In the genomic region with DNA sequence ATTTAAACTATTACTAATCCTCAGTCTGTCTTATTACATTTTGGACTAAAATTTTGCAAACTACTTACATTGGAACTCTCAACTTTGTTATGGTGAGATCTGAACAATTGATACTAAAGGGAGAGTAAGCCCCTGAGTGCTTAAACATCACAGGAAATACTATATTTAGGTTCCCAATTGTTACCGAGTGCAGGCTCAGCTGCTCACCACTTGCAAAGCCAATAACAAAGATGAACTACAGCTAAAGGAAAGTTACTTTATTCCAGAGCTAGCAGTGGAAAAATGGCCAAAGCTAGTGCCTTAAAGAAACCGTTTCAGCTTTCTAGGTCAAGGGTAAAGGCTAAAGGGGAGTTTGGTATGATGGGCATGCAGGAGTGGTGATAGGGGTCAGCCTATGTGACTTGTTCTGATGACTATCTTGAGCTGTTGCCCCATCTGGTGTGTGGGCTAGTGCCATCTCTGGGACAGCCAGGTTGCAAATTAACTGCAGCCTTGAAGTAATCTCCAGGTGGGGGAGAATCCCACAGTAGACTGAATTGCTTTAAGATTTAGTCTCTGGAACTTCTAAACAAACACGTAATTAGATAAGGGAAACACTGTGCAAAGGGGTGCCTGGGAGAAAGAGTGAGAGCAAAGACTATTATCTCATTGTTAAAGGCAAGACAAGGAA, we compare ENCODE assay signal across 1 cellular context.
TF ChIP-seq lines count a peak whose summit lies in the region.

No MANE protein-coding gene starts in this region.

TF ChIP-seq in H1, 55 proteins besides CTCF, POLR2A, EP300 and RAD21:
- no peak for TF ChIP-seq KDM4A (IDR thresholded peaks at IDR 0.05; ENCODE audit: low read depth, low read length, severe bottlenecking)
- TF ChIP-seq, protein P1, sequence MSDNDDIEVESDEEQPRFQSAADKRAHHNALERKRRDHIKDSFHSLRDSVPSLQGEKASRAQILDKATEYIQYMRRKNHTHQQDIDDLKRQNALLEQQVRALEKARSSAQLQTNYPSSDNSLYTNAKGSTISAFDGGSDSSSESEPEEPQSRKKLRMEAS (IDR thresholded peaks at IDR 0.05): no peak
- no peak for TF ChIP-seq SIX5 (IDR thresholded peaks at IDR 0.05; ENCODE audit: low read depth, low read length)
- no peak for TF ChIP-seq GTF2F1 (IDR thresholded peaks at IDR 0.05; ENCODE audit: borderline replicate concordance, low read depth, low read length)
- no peak for TF ChIP-seq KDM1A (IDR thresholded peaks at IDR 0.05; ENCODE audit: borderline replicate concordance, low read length)
- no peak for TF ChIP-seq POLR2AphosphoS5 (IDR thresholded peaks at IDR 0.05; ENCODE audit: low read depth, low read length)
- no peak for TF ChIP-seq CEBPB (IDR thresholded peaks at IDR 0.05; ENCODE audit: low read depth, low read length)
- no peak for TF ChIP-seq RNF2 (IDR thresholded peaks at IDR 0.05; ENCODE audit: borderline replicate concordance, low read depth, low read length, missing control alignments, poor library complexity, severe bottlenecking)
- no peak for TF ChIP-seq SP1 (IDR thresholded peaks at IDR 0.05; ENCODE audit: low read depth, low read length)
- no peak for TF ChIP-seq HDAC6 (IDR thresholded peaks at IDR 0.05; ENCODE audit: low read depth, low read length)
- TF ChIP-seq RXRA (IDR thresholded peaks at IDR 0.05; ENCODE audit: insufficient read depth, low read depth, low read length): no peak
- no peak for TF ChIP-seq SIN3A (conservative IDR thresholded peaks at IDR 0.05 in 1 of 2, IDR thresholded peaks at IDR 0.05 in 1 of 2; ENCODE audit: low read depth in 1 of 2, low read length in 2 of 2)
- TF ChIP-seq PHF8 (conservative IDR thresholded peaks at IDR 0.05; ENCODE audit: low read depth, low read length): no peak
- TF ChIP-seq, protein P2, sequence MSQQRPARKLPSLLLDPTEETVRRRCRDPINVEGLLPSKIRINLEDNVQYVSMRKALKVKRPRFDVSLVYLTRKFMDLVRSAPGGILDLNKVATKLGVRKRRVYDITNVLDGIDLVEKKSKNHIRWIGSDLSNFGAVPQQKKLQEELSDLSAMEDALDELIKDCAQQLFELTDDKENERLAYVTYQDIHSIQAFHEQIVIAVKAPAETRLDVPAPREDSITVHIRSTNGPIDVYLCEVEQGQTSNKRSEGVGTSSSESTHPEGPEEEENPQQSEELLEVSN (IDR thresholded peaks at IDR 0.05): no peak
- no peak for TF ChIP-seq EZH2 (IDR thresholded peaks at IDR 0.05; ENCODE audit: low read depth, low read length, severe bottlenecking)
- TF ChIP-seq NANOG (IDR thresholded peaks at IDR 0.05; ENCODE audit: insufficient read depth, low read depth, low read length, poor library complexity, severe bottlenecking): no peak
- TF ChIP-seq, protein P3, sequence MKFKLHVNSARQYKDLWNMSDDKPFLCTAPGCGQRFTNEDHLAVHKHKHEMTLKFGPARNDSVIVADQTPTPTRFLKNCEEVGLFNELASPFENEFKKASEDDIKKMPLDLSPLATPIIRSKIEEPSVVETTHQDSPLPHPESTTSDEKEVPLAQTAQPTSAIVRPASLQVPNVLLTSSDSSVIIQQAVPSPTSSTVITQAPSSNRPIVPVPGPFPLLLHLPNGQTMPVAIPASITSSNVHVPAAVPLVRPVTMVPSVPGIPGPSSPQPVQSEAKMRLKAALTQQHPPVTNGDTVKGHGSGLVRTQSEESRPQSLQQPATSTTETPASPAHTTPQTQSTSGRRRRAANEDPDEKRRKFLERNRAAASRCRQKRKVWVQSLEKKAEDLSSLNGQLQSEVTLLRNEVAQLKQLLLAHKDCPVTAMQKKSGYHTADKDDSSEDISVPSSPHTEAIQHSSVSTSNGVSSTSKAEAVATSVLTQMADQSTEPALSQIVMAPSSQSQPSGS (IDR thresholded peaks at IDR 0.05; ENCODE audit: low read length): no peak
- TF ChIP-seq NRF1 (IDR thresholded peaks at IDR 0.05; ENCODE audit: low read depth, low read length): no peak
